In the genomic region with DNA sequence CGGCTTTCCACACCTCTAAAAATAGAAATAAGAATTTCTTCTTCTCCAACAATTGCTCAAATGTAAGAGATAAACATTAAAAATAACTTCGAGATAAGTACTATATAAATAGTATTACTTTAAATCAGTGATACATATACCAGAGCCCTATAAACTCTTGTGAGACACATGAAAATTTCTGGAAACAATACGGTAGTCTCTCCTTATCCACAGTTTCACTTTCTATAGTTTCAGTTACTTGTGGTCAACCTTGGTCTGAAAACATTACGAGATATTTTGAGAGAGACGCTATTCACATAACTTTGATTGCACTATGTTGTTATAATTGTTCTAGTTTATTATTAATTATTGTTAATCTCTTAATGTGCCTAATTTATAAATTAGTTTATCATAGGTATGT, we compare ENCODE assay signal across 29 cellular contexts.
"Had no signal": no experiment of that assay in that cellular context is flagged by ENCODE, and none has a peak within 500 bp of the region (broad histone marks: within the 10 kb centered on the region; RNA-seq: fewer than 3 reads in every experiment).

No MANE protein-coding gene starts in this region.

- DNase-seq: activated CD4-positive, alpha-beta memory T cell treated with anti-CD3 and anti-CD28 coated beads, Interleukin-2, amount 10 ng/mL, durations not matched to agents 7 days and 5 days; activated CD4-positive, alpha-beta T cell treated with anti-CD3 and anti-CD28 coated beads for 36 hours; activated CD4-positive, alpha-beta T cell treated with anti-CD3 and anti-CD28 coated beads, Interleukin-2, amount 50 U/mL, for 1 hour; activated CD4-positive, CD25-positive, alpha-beta regulatory T cell; activated gamma-delta T cell; activated naive CD4-positive, alpha-beta T cell treated with anti-CD3 and anti-CD28 coated beads for 36 hours; activated T-cell treated with anti-CD3 and anti-CD28 coated beads for 4 hours; activated T-cell treated with anti-CD3 and anti-CD28 coated beads, Interleukin-2, amount 50 U/mL, for 48 hours; amygdala; Kasumi-1; KBM-7; NCI-H1417; NCI-H1930; NCI-H2171; NCI-H2227 treated with DMSO at 0.1 percent for 48 hours; NCI-H446 treated with DMSO at 0.1 percent for 48 hours; NCI-H524 treated with DMSO at 0.1 percent for 48 hours; NCI-H774; SHP77 treated with DMSO at 0.1 percent for 48 hours; T-cell; T-helper 2 cell; T1000 had no signal

- ATAC-seq: activated CD4-positive, alpha-beta T cell treated with anti-CD3 and anti-CD28 coated beads for 36 hours; activated T-helper 17 cell treated with anti-CD3 and anti-CD28 coated beads, Interleukin-2, amount 50 U/mL, for 72 hours; Panc1; T-cell had no signal

- H3K36me3 Mint-ChIP-seq: activated naive CD8-positive, alpha-beta T cell; brain; T-cell had no signal

- H3K27me3 Mint-ChIP-seq: activated CD4-positive, alpha-beta memory T cell treated with anti-CD3 and anti-CD28 coated beads, Interleukin-2, amount 10 ng/mL, durations not matched to agents 7 days and 5 days; activated T-helper 17 cell treated with anti-CD3 and anti-CD28 coated beads, Interleukin-2, amount 50 U/mL, for 72 hours; brain; central memory CD8-positive, alpha-beta T cell; T-cell had no signal

- H3K4me3 Mint-ChIP-seq: activated CD4-positive, alpha-beta memory T cell treated with anti-CD3 and anti-CD28 coated beads, Interleukin-2, amount 10 ng/mL, durations not matched to agents 7 days and 5 days; activated CD4-positive, alpha-beta T cell treated with anti-CD3 and anti-CD28 coated beads for 36 hours; activated naive CD4-positive, alpha-beta T cell treated with anti-CD3 and anti-CD28 coated beads for 36 hours; activated naive CD8-positive, alpha-beta T cell; activated T-helper 17 cell treated with anti-CD3 and anti-CD28 coated beads, Interleukin-2, amount 50 U/mL, for 72 hours; brain; central memory CD8-positive, alpha-beta T cell; T-cell had no signal

- H3K27ac Mint-ChIP-seq: activated CD4-positive, alpha-beta memory T cell treated with anti-CD3 and anti-CD28 coated beads, Interleukin-2, amount 10 ng/mL, durations not matched to agents 7 days and 5 days; activated CD4-positive, alpha-beta T cell treated with anti-CD3 and anti-CD28 coated beads for 36 hours; activated naive CD4-positive, alpha-beta T cell treated with anti-CD3 and anti-CD28 coated beads for 36 hours; activated naive CD8-positive, alpha-beta T cell; activated T-helper 17 cell treated with anti-CD3 and anti-CD28 coated beads, Interleukin-2, amount 50 U/mL, for 72 hours; brain; T-cell had no signal

- H3K9me3 Mint-ChIP-seq: activated CD4-positive, alpha-beta memory T cell treated with anti-CD3 and anti-CD28 coated beads, Interleukin-2, amount 10 ng/mL, durations not matched to agents 7 days and 5 days; activated naive CD4-positive, alpha-beta T cell treated with anti-CD3 and anti-CD28 coated beads for 36 hours; activated T-helper 17 cell treated with anti-CD3 and anti-CD28 coated beads, Interleukin-2, amount 50 U/mL, for 72 hours; brain; T-cell had no signal

- H3K4me1 Mint-ChIP-seq: activated CD4-positive, alpha-beta memory T cell treated with anti-CD3 and anti-CD28 coated beads, Interleukin-2, amount 10 ng/mL, durations not matched to agents 7 days and 5 days; activated CD4-positive, alpha-beta T cell treated with anti-CD3 and anti-CD28 coated beads for 36 hours; activated T-helper 17 cell treated with anti-CD3 and anti-CD28 coated beads, Interleukin-2, amount 50 U/mL, for 72 hours; central memory CD8-positive, alpha-beta T cell had no signal

- H3K27ac ChIP-seq: RWPE1, VCaP had no signal
